Comparison of ENCODE assay signal across 23 cellular contexts in the genomic region with DNA sequence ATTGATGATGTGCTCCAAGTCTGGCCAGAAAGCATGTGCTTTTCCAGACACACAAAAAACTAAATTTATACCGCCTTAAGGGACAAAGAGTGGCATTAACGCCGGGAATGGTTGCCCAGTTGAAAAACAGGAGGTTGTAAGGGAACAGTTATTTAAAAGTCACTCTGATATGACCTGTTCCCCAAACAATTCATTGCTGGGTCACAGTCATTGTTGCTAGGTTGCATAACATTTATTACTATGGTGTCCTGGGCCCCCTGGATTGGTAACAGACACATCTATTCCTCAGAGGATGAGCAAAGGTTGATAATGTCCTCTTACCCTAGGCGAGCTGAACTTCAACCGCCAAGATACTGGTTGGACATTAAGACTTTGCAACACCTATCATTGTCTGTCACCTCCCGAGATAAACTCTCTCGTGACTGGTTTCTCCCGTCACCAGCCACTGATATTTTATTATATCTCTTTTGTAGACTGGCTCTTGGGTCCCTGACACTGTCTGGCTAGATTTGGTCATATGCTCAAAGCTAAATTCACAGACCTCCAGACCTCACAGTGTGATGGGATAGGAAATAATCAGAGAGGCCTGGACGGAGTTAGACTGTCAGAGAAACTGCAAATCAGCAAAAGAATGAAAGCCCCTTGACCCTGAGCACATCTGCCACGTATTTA.
"Had no signal": no experiment of that assay in that cellular context is flagged by ENCODE, and none has a peak within 500 bp of the region (broad histone marks: within the 10 kb centered on the region; RNA-seq: fewer than 3 reads in every experiment).

No MANE protein-coding gene starts in this region.

- H3K9me3 Mint-ChIP-seq: activated B cell treated with CpG ODN at 0.5 μM for 24 hours; activated T-helper 2 cell treated with anti-CD3 and anti-CD28 coated beads, Interferon-gamma antibody, Interleukin-2, Interleukin-4, amounts not matched to agents 10 μg/mL and 5 μg/mL and 100 μg/mL, durations not matched to agents 14 hours and 24 hours and 36 hours; memory B cell had no signal

- H3K4me3 Mint-ChIP-seq: activated B cell treated with CpG ODN at 0.5 μM for 24 hours; activated CD4-positive, alpha-beta T cell treated with anti-CD3 and anti-CD28 coated beads for 36 hours; activated naive CD8-positive, alpha-beta T cell; activated T-cell treated with anti-CD3 and anti-CD28 coated beads, Interleukin-2, amount 50 U/mL, for 4 hours; memory B cell; neural crest cell had no signal

- H3K27me3 ChIP-seq: upper lobe of left lung had no signal

- H3K4me1 Mint-ChIP-seq: activated CD4-positive, alpha-beta T cell treated with anti-CD3 and anti-CD28 coated beads for 36 hours had no signal

- H3K27ac Mint-ChIP-seq: activated B cell treated with CpG ODN at 0.5 μM for 24 hours; activated CD4-positive, alpha-beta T cell treated with anti-CD3 and anti-CD28 coated beads for 36 hours; activated naive CD8-positive, alpha-beta T cell; activated T-helper 2 cell treated with anti-CD3 and anti-CD28 coated beads, Interferon-gamma antibody, Interleukin-2, Interleukin-4, amounts not matched to agents 10 μg/mL and 5 μg/mL and 100 μg/mL, durations not matched to agents 14 hours and 24 hours and 36 hours; memory B cell had no signal

- H3K36me3 Mint-ChIP-seq: activated naive CD8-positive, alpha-beta T cell; memory B cell; naive B cell had no signal

- DNase-seq: activated B cell treated with CpG ODN at 0.5 μM for 24 hours; activated CD4-positive, alpha-beta T cell treated with anti-CD3 and anti-CD28 coated beads for 36 hours; activated CD4-positive, alpha-beta T cell treated with anti-CD3 and anti-CD28 coated beads, Interleukin-2, amount 50 U/mL, for 4 hours; activated CD8-positive, alpha-beta memory T cell treated with anti-CD3 and anti-CD28 coated beads for 24 hours; activated CD8-positive, alpha-beta memory T cell treated with anti-CD3 and anti-CD28 coated beads, Interleukin-2, amount 50 U/mL, for 48 hours; activated naive CD4-positive, alpha-beta T cell; activated T-cell treated with anti-CD3 and anti-CD28 coated beads, Interleukin-2, amount 50 U/mL, for 4 hours; cerebellar nuclear complex; kidney; posterior cingulate gyrus; retina; stimulated activated CD4-positive, alpha-beta T cell treated with anti-CD3 and anti-CD28 coated beads, Interleukin-12 subunit alpha, Interleukin-12 subunit beta, amount 100 ng/mL, for 4 hours; stimulated activated CD4-positive, alpha-beta T cell treated with anti-CD3 and anti-CD28 coated beads, Interleukin-4, amount 100 ng/mL, for 4 hours; stimulated activated naive CD8-positive, alpha-beta T cell treated with anti-CD3 and anti-CD28 coated beads, Interleukin-15, Interleukin-2, amounts not matched to agents 100 U/mL and 50 U/mL, for 24 hours; T-helper 1 cell; T-helper 9 cell had no signal

- H3K27me3 Mint-ChIP-seq: activated B cell treated with CpG ODN at 0.5 μM for 24 hours had no signal

- H3K36me3 ChIP-seq: upper lobe of left lung had no signal

- H3K9me3 ChIP-seq: upper lobe of left lung had no signal

- ATAC-seq: activated CD4-positive, alpha-beta T cell treated with anti-CD3 and anti-CD28 coated beads for 36 hours; activated T-cell treated with anti-CD3 and anti-CD28 coated beads, Interleukin-2, amount 50 U/mL, for 4 hours; stimulated activated naive CD8-positive, alpha-beta T cell treated with anti-CD3 and anti-CD28 coated beads, Interleukin-15, Interleukin-2, amounts not matched to agents 100 U/mL and 50 U/mL, for 24 hours had no signal

- H3K4me3 ChIP-seq: coronary artery, upper lobe of left lung had no signal

- H3K27ac ChIP-seq: coronary artery had no signal
